ENCODE assay signal across 15 cellular contexts in the genomic region with DNA sequence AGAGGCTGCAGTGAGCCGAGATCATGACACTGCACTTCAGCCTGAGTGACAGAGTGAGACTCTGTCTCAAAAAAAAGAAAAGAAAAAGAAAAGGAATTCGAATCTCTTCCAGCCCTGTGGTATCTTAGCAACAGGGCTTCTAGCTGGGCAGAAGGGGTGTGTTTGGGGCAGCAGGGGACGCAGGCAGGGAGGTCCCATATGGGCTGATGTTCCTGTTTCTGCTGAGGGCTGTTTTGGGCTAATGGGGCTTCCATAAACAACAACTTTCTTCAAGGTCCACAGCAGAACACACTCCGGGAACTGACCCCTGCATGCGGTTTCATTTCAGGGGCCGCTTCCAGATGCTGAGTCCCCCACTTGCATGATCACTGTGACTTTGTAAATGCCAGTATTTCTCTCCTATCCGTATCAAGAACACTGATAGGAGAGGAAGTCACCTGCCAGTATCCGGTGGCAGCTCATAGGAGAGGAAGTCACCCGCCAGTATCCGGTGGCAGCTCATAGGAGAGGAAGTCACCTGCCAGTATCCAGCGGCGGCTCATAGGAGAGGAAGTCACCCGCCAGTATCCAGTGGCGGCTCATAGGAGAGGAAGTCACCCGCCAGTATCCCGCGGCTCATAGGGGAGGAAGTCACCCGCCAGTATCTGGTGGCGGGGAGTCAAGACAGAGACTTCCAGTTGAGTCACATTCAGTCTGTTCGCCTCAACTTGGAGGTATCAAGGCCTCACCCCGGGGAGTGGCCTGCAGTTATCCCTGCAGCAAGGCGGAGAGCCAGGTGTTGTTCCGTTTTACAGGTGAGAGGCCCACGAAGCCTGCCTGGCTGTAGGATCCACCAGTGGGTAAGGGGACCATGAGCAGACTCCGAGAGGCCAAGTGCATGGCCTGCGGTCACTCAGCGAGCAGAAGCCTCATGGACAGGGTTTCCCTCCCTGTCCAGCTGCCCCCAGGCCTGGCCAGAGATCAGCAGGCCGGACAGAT. TPM values are rescaled to one million over a fixed set of nuclear protein-coding genes. Genes with fewer than 3 reads are reported as not detected.
DNase-seq lines count a peak whose midpoint lies in the region; FAIRE-seq and TF ChIP-seq lines count a peak whose summit lies in the region.
"Had no signal": no experiment of that assay in that cellular context is flagged by ENCODE, and none has a peak within 500 bp of the region (broad histone marks: within the 10 kb centered on the region; RNA-seq: fewer than 3 reads in every experiment).

No MANE protein-coding gene starts in this region.

- H3K4me1 Mint-ChIP-seq in CD4-positive, alpha-beta memory T cell = peaks cover 6 to 14% (median 10%) of the 10 kb centered on the region in 4 donors
- H3K4me1 Mint-ChIP-seq in immature natural killer cell = peaks cover 3 to 5% of the 10 kb centered on the region in 2 donors

- WGBS in prostate gland = 83% methylated on average over 28 of the region's 28 CpGs

- H3K36me3 ChIP-seq in CD4-positive, alpha-beta memory T cell (ENCODE audit: insufficient read depth, low read length) = no peaks in the 10 kb centered on the region
- H3K36me3 ChIP-seq in bronchial epithelial cell (ENCODE audit: control insufficient read depth, insufficient read depth, low read length) (no peaks in the 10 kb centered on the region), prostate gland (no peaks in the 10 kb centered on the region)
- H3K36me3 ChIP-seq: adrenal gland had no signal

- peaks cover 5 to 13% of the 10 kb centered on the region in 2 donors for H3K27me3 Mint-ChIP-seq in CD4-positive, alpha-beta memory T cell
- H3K27me3 Mint-ChIP-seq in immature natural killer cell (ENCODE audit: low read depth in 3 of 3) = peaks cover 3 to 12% (median 8%) of the 10 kb centered on the region in 3 donors

- H3K4me1 ChIP-seq in CD4-positive, alpha-beta memory T cell (ENCODE audit: insufficient read depth, low read length) = peaks cover 12% of the 10 kb centered on the region
- no peaks in the 10 kb centered on the region for H3K4me1 ChIP-seq in prostate gland (replicated peaks)
- H3K4me1 ChIP-seq: adrenal gland had no signal

- H3K27me3 ChIP-seq in CD4-positive, alpha-beta memory T cell (ENCODE audit: insufficient read depth, low read length) = no peaks in the 10 kb centered on the region
- H3K27me3 ChIP-seq in bronchial epithelial cell (ENCODE audit: control insufficient read depth, insufficient read depth, low read length) (peaks cover 2% of the 10 kb centered on the region), prostate gland (replicated peaks; ENCODE audit: insufficient read depth) (no peaks in the 10 kb centered on the region)

- no peaks in the 10 kb centered on the region for H3K9me3 ChIP-seq in CD4-positive, alpha-beta memory T cell (ENCODE audit: control insufficient read depth in 1 of 2, low read length in 2 of 2)
- no peaks in the 10 kb centered on the region for H3K9me3 ChIP-seq in prostate gland
- H3K9me3 ChIP-seq: adrenal gland had no signal

- H3K4me3 Mint-ChIP-seq in CD4-positive, alpha-beta memory T cell = peak overlapping the region; percentile 3 to 70 (median 58)
- peak overlapping the region in 1 of 5 donors; percentile 1 for H3K4me3 Mint-ChIP-seq in immature natural killer cell

- peak; percentile 83 for FAIRE-seq in bronchial epithelial cell (lab: Jason Lieb, UNC)

- H3K4me3 ChIP-seq in CD4-positive, alpha-beta memory T cell (ENCODE audit: low read length in 2 of 2) = peak overlapping the region in 1 of 2 donors; percentile 13
- no peak overlapping the region for H3K4me3 ChIP-seq in bronchial epithelial cell (ENCODE audit: low read depth, low read length)
- no peak overlapping the region for H3K4me3 ChIP-seq in prostate gland
- H3K4me3 ChIP-seq: adrenal gland had no signal

- peaks cover 0 to 4% of the 10 kb centered on the region in 2 donors for H3K36me3 Mint-ChIP-seq in CD4-positive, alpha-beta memory T cell
- no peaks in the 10 kb centered on the region for H3K36me3 Mint-ChIP-seq in immature natural killer cell

- no peak for TF ChIP-seq POLR2A in prostate gland (IDR thresholded peaks at IDR 0.05)

- intact Hi-C loops in CD4-positive, alpha-beta memory T cell (cut with micrococcal nuclease) = no loop called here
- intact Hi-C loops in prostate gland (cut with DNase I) = no loop called here

- H3K27ac ChIP-seq in CD4-positive, alpha-beta memory T cell (ENCODE audit: low read depth, low read length) = no peak overlapping the region
- no peak overlapping the region for H3K27ac ChIP-seq in prostate gland
- H3K27ac ChIP-seq: adrenal gland had no signal

- TF ChIP-seq CTCF in bronchial epithelial cell (IDR thresholded peaks at IDR 0.05; ENCODE audit: insufficient read depth, low read length, severe bottlenecking) (no peak), prostate gland (IDR thresholded peaks at IDR 0.05) (no peak)

- H3K9me3 Mint-ChIP-seq in CD4-positive, alpha-beta memory T cell = peaks cover 0 to 6% (median 2%) of the 10 kb centered on the region in 8 donors
- H3K9me3 Mint-ChIP-seq in immature natural killer cell = no peaks in the 10 kb centered on the region

- POLR2A ChIA-PET in CD4-positive, alpha-beta memory T cell (lab: Charles Lee; ENCODE audit: partially characterized antibody) = no interaction called here

- DNase-seq in AML-193 (lab: John Stamatoyannopoulos, UW) (peak; percentile 65 to 66), SIG-M5 (lab: John Stamatoyannopoulos, UW) (peak; percentile 17), bronchial epithelial cell (ENCODE audit: low read depth) (no peak), OCI-M2 (lab: John Stamatoyannopoulos, UW; ENCODE audit: unreplicated experiment) (no peak), prostate gland (ENCODE audit: low spot score) (no peak), immature natural killer cell (no peak), COLO829 (ENCODE audit: low spot score) (no peak)
- peak; percentile 16 to 46 (median 33) for DNase-seq in CD4-positive, alpha-beta memory T cell
- DNase-seq: adrenal gland; DMS 273 treated with DMSO at 0.1 percent for 48 hours; effector memory CD4-positive, alpha-beta T cell; mesenchymal stem cell; NCI-H1417 treated with DMSO at 0.1 percent for 48 hours had no signal

- peak overlapping the region in 5 of 7 donors; percentile 5 to 80 (median 66) for H3K27ac Mint-ChIP-seq in CD4-positive, alpha-beta memory T cell
- peak overlapping the region in 1 of 6 donors; percentile 4 for H3K27ac Mint-ChIP-seq in immature natural killer cell

- CTCF ChIA-PET in CD4-positive, alpha-beta memory T cell (lab: Charles Lee; ENCODE audit: partially characterized antibody) = no interaction called here

RNA-seq across cellular contexts. Expression of gene FGF19, which starts 8.3 kb away (rescaled TPM):
- not detected for total RNA-seq in CD4-positive, alpha-beta memory T cell
- polyA plus RNA-seq in CD4-positive, alpha-beta memory T cell = not detected
- under 0.01 TPM in 1 of 2 replicates, not detected in the other for total RNA-seq in bronchial epithelial cell
- total RNA-seq in prostate gland = not detected
- polyA plus RNA-seq in immature natural killer cell = not detected
- total RNA-seq: adrenal gland; T-helper 2 cell treated with Interferon-gamma antibody and Interleukin-4, amounts not matched to agents 100 ng/mL and 5 ng/mL, for 36 hours; ureter had no signal
- polyA plus RNA-seq: adrenal gland had no signal

RNA-seq across cellular contexts. Expression of gene LTO1, which starts 37.0 kb away (rescaled TPM):
- total RNA-seq in CD4-positive, alpha-beta memory T cell = 10 to 100 TPM; 60.2 to 63.0 TPM
- 10 to 100 TPM; 13.3 to 18.7 TPM for polyA plus RNA-seq in CD4-positive, alpha-beta memory T cell
- total RNA-seq in bronchial epithelial cell (18.2 and 22.7 TPM in 2 replicates), prostate gland (10 to 100 TPM; 14.9 to 39.5 TPM)
- 10 to 100 TPM in 2 of 3 donors, 1 to 10 TPM in 1; 7.2 to 13.1 (median 12.3) TPM for polyA plus RNA-seq in immature natural killer cell

Comparison
In these comparisons a context has a peak if more than half of its experiments do, and no peak if none do; other contexts are left out.
1. DNase-seq: peak in AML-193 (2 of 2), CD4-positive, alpha-beta memory T cell (5 of 5) and SIG-M5 (single experiment); none in bronchial epithelial cell (single experiment), OCI-M2 (single experiment), prostate gland (single experiment), immature natural killer cell (0 of 3) and COLO829 (single experiment).